In the genomic region with DNA sequence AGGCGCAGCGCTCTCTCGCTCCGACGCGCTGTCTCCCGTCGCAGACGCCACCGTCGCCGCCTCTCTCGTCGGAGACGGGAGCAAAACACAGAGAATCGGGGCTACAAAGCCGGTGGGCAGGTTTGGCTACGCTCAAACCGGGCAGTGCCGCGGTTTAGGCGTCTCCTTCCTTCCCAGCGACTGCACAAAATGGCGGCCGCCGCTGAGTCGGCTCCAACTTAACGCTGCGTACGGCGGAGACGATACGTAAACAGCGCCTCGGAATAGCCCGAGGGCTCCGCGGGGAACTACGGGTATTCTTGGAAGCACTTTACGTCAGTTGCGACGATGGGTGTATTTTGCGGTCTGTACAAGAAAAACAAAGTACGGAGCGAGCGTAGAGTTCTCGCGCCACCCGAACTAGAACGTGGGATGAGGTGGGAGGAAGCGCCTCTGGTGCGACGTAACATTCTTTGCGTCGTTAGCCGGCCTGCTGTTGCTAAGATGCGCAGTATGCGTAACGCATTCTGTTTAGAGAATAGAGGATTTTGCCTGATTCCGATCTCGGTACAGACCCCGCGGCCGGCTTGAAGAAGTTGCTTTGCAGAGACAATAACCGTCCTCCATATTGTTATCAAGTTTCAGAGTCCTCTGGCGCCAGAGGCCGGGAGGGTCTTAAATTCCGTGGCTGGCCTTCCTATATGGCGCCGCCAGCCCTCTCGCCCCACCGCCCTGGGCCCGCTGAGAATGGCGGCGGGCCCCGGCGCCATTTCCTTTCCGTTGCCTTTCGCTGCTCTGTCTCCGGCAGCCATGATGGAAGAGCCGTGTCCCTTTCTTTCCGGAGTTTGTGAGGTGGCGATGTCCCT, we compare ENCODE assay signal across 1 cellular context.
TF ChIP-seq lines count a peak whose summit lies in the region.

A gene (minus strand): TSS at position 194 of the 845 bp plus-strand sequence.

TF ChIP-seq in HEK293, 187 proteins besides CTCF, POLR2A, EP300 and RAD21 (continued from another document and continues in another):
- TF ChIP-seq ZNF501 (tag by site-specific recombination; IDR thresholded peaks at IDR 0.05) (peak; percentile 74), ZNF785 (tag by site-specific recombination; IDR thresholded peaks at IDR 0.05) (no peak), KLF10 (tag by site-specific recombination; IDR thresholded peaks at IDR 0.05) (0 out of 2 replicates have a peak, but pooled peaks have one; percentile 14), ZNF175 (tag by site-specific recombination; IDR thresholded peaks at IDR 0.05) (no peak), ZNF146 (tag by site-specific recombination; IDR thresholded peaks at IDR 0.05) (0 out of 2 replicates have a peak, but pooled peaks have one; percentile 26), ZXDB (tag by site-specific recombination; IDR thresholded peaks at IDR 0.05) (peak; percentile 74), ZNF391 (tag by site-specific recombination; IDR thresholded peaks at IDR 0.05; ENCODE audit: borderline replicate concordance, low read depth) (no peak), ZNF621 (tag by site-specific recombination; IDR thresholded peaks at IDR 0.05) (no peak), ZNF555 (tag by site-specific recombination; conservative IDR thresholded peaks at IDR 0.05) (no peak), ZNF76 (tag by site-specific recombination; IDR thresholded peaks at IDR 0.05; ENCODE audit: borderline replicate concordance, low read depth) (no peak; the same call in 1 of the 2 replicates), MEIS1 (CRISPR knock-in tag; IDR thresholded peaks at IDR 0.05; ENCODE audit: borderline replicate concordance) (no peak), ZNF23 (tag by site-specific recombination; IDR thresholded peaks at IDR 0.05; ENCODE audit: borderline replicate concordance) (0 out of 2 replicates have a peak, but pooled peaks have one; percentile 4), ZNF366 (tag by site-specific recombination; conservative IDR thresholded peaks at IDR 0.05) (peak; percentile 52), ZNF394 (tag by site-specific recombination; IDR thresholded peaks at IDR 0.05; ENCODE audit: borderline replicate concordance) (no peak; the same call in 1 of the 2 replicates), KLF16 (tag by site-specific recombination; IDR thresholded peaks at IDR 0.05) (peak; percentile 76; the same call in 1 of the 2 replicates), HOXC10 (CRISPR knock-in tag; IDR thresholded peaks at IDR 0.05) (no peak), ZFP37 (tag by site-specific recombination; IDR thresholded peaks at IDR 0.05) (0 out of 2 replicates have a peak, but pooled peaks have one; percentile 25), ZNF324 (tag by site-specific recombination; IDR thresholded peaks at IDR 0.05) (0 out of 2 replicates have a peak, but pooled peaks have one; percentile 24), ZSCAN16 (tag by site-specific recombination; IDR thresholded peaks at IDR 0.05) (peak; percentile 31; the same call in 1 of the 2 replicates), ZEB2 (tag by site-specific recombination; IDR thresholded peaks at IDR 0.05) (peak; percentile 86), ZNF155 (tag by site-specific recombination; IDR thresholded peaks at IDR 0.05) (no peak), KLF7 (tag by site-specific recombination; IDR thresholded peaks at IDR 0.05; ENCODE audit: borderline replicate concordance) (0 out of 2 replicates have a peak, but pooled peaks have one; percentile 30), ZBTB8A (tag by site-specific recombination; IDR thresholded peaks at IDR 0.05) (peak; percentile 81), ZNF202 (tag by site-specific recombination; IDR thresholded peaks at IDR 0.05; ENCODE audit: borderline replicate concordance) (no peak), ZNF248 (tag by site-specific recombination; IDR thresholded peaks at IDR 0.05) (no peak), ZNF623 (tag by site-specific recombination; IDR thresholded peaks at IDR 0.05) (no peak), KLF1 (tag by site-specific recombination; IDR thresholded peaks at IDR 0.05) (0 out of 2 replicates have a peak, but pooled peaks have one; percentile 34), SCRT1 (tag by site-specific recombination; IDR thresholded peaks at IDR 0.05; ENCODE audit: borderline replicate concordance) (no peak), ZNF16 (tag by site-specific recombination; IDR thresholded peaks at IDR 0.05; ENCODE audit: low read depth) (no peak), ZNF768 (tag by site-specific recombination; IDR thresholded peaks at IDR 0.05) (no peak), SP7 (tag by site-specific recombination; IDR thresholded peaks at IDR 0.05) (peak; percentile 49; the same call in 1 of the 2 replicates)
- TF ChIP-seq, protein P1, sequence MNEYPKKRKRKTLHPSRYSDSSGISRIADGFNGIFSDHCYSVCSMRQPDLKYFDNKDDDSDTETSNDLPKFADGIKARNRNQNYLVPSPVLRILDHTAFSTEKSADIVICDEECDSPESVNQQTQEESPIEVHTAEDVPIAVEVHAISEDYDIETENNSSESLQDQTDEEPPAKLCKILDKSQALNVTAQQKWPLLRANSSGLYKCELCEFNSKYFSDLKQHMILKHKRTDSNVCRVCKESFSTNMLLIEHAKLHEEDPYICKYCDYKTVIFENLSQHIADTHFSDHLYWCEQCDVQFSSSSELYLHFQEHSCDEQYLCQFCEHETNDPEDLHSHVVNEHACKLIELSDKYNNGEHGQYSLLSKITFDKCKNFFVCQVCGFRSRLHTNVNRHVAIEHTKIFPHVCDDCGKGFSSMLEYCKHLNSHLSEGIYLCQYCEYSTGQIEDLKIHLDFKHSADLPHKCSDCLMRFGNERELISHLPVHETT (tag by site-specific recombination; IDR thresholded peaks at IDR 0.05): peak; percentile 17; the same call in 1 of the 2 replicates
- TF ChIP-seq, protein P2, sequence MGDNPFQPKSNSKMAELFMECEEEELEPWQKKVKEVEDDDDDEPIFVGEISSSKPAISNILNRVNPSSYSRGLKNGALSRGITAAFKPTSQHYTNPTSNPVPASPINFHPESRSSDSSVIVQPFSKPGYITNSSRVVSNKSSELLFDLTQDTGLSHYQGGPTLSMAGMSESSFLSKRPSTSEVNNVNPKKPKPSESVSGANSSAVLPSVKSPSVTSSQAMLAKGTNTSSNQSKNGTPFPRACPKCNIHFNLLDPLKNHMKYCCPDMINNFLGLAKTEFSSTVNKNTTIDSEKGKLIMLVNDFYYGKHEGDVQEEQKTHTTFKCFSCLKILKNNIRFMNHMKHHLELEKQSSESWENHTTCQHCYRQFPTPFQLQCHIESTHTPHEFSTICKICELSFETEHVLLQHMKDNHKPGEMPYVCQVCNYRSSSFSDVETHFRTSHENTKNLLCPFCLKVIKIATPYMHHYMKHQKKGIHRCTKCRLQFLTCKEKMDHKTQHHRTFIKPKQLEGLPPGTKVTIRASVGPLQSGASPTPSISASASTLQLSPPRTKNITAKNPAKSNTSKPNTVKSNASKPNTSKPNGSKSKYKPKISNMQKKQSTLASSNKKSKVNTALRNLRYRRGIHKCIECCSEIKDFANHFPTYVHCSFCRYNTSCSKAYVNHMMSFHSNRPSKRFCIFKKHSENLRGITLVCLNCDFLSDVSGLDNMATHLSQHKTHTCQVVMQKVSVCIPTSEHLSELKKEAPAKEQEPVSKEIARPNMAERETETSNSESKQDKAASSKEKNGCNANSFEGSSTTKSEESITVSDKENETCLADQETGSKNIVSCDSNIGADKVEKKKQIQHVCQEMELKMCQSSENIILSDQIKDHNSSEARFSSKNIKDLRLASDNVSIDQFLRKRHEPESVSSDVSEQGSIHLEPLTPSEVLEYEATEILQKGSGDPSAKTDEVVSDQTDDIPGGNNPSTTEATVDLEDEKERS (tag by site-specific recombination; IDR thresholded peaks at IDR 0.05): peak; percentile 96; the same call in 1 of the 2 replicates
- TF ChIP-seq, protein P3, sequence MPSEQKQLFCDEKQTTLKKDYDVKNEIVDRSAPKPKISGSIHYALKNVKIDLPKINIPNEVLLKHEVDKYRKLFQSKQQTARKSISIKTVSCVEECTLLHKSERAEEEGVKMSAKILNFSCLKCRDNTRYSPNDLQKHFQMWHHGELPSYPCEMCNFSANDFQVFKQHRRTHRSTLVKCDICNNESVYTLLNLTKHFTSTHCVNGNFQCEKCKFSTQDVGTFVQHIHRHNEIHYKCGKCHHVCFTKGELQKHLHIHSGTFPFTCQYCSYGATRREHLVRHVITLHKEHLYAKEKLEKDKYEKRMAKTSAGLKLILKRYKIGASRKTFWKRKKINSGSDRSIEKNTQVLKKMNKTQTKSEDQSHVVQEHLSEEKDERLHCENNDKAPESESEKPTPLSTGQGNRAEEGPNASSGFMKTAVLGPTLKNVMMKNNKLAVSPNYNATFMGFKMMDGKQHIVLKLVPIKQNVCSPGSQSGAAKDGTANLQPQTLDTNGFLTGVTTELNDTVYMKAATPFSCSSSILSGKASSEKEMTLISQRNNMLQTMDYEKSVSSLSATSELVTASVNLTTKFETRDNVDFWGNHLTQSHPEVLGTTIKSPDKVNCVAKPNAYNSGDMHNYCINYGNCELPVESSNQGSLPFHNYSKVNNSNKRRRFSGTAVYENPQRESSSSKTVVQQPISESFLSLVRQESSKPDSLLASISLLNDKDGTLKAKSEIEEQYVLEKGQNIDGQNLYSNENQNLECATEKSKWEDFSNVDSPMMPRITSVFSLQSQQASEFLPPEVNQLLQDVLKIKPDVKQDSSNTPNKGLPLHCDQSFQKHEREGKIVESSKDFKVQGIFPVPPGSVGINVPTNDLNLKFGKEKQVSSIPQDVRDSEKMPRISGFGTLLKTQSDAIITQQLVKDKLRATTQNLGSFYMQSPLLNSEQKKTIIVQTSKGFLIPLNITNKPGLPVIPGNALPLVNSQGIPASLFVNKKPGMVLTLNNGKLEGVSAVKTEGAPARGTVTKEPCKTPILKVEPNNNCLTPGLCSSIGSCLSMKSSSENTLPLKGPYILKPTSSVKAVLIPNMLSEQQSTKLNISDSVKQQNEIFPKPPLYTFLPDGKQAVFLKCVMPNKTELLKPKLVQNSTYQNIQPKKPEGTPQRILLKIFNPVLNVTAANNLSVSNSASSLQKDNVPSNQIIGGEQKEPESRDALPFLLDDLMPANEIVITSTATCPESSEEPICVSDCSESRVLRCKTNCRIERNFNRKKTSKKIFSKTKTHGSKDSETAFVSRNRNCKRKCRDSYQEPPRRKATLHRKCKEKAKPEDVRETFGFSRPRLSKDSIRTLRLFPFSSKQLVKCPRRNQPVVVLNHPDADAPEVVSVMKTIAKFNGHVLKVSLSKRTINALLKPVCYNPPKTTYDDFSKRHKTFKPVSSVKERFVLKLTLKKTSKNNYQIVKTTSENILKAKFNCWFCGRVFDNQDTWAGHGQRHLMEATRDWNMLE (tag by site-specific recombination; conservative IDR thresholded peaks at IDR 0.05; ENCODE audit: low read depth): peak; percentile 35; the same call in 1 of the 2 replicates
- TF ChIP-seq, protein P4, sequence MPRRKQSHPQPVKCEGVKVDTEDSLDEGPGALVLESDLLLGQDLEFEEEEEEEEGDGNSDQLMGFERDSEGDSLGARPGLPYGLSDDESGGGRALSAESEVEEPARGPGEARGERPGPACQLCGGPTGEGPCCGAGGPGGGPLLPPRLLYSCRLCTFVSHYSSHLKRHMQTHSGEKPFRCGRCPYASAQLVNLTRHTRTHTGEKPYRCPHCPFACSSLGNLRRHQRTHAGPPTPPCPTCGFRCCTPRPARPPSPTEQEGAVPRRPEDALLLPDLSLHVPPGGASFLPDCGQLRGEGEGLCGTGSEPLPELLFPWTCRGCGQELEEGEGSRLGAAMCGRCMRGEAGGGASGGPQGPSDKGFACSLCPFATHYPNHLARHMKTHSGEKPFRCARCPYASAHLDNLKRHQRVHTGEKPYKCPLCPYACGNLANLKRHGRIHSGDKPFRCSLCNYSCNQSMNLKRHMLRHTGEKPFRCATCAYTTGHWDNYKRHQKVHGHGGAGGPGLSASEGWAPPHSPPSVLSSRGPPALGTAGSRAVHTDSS (tag by site-specific recombination; IDR thresholded peaks at IDR 0.05): peak; percentile 81
- TF ChIP-seq, protein P5, sequence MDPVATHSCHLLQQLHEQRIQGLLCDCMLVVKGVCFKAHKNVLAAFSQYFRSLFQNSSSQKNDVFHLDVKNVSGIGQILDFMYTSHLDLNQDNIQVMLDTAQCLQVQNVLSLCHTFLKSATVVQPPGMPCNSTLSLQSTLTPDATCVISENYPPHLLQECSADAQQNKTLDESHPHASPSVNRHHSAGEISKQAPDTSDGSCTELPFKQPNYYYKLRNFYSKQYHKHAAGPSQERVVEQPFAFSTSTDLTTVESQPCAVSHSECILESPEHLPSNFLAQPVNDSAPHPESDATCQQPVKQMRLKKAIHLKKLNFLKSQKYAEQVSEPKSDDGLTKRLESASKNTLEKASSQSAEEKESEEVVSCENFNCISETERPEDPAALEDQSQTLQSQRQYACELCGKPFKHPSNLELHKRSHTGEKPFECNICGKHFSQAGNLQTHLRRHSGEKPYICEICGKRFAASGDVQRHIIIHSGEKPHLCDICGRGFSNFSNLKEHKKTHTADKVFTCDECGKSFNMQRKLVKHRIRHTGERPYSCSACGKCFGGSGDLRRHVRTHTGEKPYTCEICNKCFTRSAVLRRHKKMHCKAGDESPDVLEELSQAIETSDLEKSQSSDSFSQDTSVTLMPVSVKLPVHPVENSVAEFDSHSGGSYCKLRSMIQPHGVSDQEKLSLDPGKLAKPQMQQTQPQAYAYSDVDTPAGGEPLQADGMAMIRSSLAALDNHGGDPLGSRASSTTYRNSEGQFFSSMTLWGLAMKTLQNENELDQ (tag by site-specific recombination; IDR thresholded peaks at IDR 0.05; ENCODE audit: low read depth): no peak; the same call in 1 of the 2 replicates
- TF ChIP-seq, protein P6, sequence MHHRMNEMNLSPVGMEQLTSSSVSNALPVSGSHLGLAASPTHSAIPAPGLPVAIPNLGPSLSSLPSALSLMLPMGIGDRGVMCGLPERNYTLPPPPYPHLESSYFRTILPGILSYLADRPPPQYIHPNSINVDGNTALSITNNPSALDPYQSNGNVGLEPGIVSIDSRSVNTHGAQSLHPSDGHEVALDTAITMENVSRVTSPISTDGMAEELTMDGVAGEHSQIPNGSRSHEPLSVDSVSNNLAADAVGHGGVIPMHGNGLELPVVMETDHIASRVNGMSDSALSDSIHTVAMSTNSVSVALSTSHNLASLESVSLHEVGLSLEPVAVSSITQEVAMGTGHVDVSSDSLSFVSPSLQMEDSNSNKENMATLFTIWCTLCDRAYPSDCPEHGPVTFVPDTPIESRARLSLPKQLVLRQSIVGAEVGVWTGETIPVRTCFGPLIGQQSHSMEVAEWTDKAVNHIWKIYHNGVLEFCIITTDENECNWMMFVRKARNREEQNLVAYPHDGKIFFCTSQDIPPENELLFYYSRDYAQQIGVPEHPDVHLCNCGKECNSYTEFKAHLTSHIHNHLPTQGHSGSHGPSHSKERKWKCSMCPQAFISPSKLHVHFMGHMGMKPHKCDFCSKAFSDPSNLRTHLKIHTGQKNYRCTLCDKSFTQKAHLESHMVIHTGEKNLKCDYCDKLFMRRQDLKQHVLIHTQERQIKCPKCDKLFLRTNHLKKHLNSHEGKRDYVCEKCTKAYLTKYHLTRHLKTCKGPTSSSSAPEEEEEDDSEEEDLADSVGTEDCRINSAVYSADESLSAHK (tag by site-specific recombination; IDR thresholded peaks at IDR 0.05): peak; percentile 22; the same call in 1 of the 2 replicates
- TF ChIP-seq, protein P7, sequence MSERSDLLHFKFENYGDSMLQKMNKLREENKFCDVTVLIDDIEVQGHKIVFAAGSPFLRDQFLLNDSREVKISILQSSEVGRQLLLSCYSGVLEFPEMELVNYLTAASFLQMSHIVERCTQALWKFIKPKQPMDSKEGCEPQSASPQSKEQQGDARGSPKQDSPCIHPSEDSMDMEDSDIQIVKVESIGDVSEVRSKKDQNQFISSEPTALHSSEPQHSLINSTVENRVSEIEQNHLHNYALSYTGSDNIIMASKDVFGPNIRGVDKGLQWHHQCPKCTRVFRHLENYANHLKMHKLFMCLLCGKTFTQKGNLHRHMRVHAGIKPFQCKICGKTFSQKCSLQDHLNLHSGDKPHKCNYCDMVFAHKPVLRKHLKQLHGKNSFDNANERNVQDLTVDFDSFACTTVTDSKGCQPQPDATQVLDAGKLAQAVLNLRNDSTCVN (tag by site-specific recombination; optimal IDR thresholded peaks at IDR 0.05): peak; percentile 44
